Comparison of ENCODE assay signal across 13 cellular contexts in the genomic region with DNA sequence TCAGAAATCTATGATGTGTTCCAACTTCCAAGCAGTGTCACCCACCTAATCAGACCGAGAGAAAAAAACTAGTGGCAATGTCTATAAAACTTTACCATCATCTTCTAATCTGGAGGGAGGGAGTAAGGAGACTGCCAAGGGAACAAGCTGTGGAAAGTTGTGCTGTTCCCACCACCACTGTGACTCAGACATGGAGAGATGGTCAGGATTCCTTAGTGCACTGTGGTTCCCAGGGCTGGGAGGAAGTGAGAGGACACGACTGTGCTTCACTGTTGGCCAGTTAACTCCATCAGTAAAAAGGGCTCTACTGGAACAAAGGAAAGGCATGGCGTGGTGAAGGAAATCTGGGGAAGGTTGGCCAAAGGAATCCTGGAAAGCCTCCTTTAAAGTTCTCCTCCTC. TPM values are rescaled to one million over a fixed set of nuclear protein-coding genes. Genes with fewer than 3 reads are reported as not detected.
DNase-seq lines count a peak whose midpoint lies in the region; TF ChIP-seq lines count a peak whose summit lies in the region.
"Had no signal": no experiment of that assay in that cellular context is flagged by ENCODE, and none has a peak within 500 bp of the region (broad histone marks: within the 10 kb centered on the region; RNA-seq: fewer than 3 reads in every experiment).

No MANE protein-coding gene starts in this region.

- DNase-seq in ACHN (peak; percentile 8), HFF-Myc (ENCODE audit: extremely low read depth, low read depth) (peak; percentile 27), astrocyte of the hippocampus (ENCODE audit: low read depth, low spot score) (peak; percentile 91), islet precursor cell (peak; percentile 88), NAMALWA (ENCODE audit: low spot score) (no peak), SJCRH30 (no peak), NOMO-1 (lab: John Stamatoyannopoulos, UW; ENCODE audit: unreplicated experiment in 2 of 2) (no peak), H7 (no peak)
- DNase-seq: activated T-cell treated with anti-CD3 and anti-CD28 coated beads, Interleukin-2, amount 50 U/mL, for 4 hours; NCI-H1694; spleen; upper lobe of left lung had no signal

- H3K27me3 ChIP-seq in SJCRH30: no peaks in the 10 kb centered on the region
- H3K27me3 ChIP-seq in H7 (ENCODE audit: control insufficient read depth, insufficient read depth, low read length): no peaks in the 10 kb centered on the region
- H3K27me3 ChIP-seq: ascending aorta, spleen, upper lobe of left lung had no signal

- no peaks in the 10 kb centered on the region for H3K9me3 ChIP-seq in SJCRH30 (replicated peaks)
- H3K9me3 ChIP-seq: ascending aorta, spleen, upper lobe of left lung had no signal

- H3K27ac ChIP-seq in SJCRH30: no peak overlapping the region
- H3K27ac ChIP-seq: ascending aorta, spleen, upper lobe of left lung had no signal

- H3K4me3 ChIP-seq in HFF-Myc (replicated peaks; ENCODE audit: low read depth, low read length) (no peak overlapping the region), SJCRH30 (no peak overlapping the region), H7 (ENCODE audit: insufficient read depth, low read depth, low read length) (no peak overlapping the region)
- H3K4me3 ChIP-seq: ascending aorta, spleen, upper lobe of left lung had no signal

- H3K4me1 ChIP-seq in SJCRH30: no peaks in the 10 kb centered on the region
- H3K4me1 ChIP-seq: ascending aorta, upper lobe of left lung had no signal

- in situ Hi-C loops in ACHN (cut with HindIII; ENCODE audit: low pct_ligation_motif_present, low pct_unique_long_range_greater_than_20kb, low sequenced_read_pairs): no loop called here

- TF ChIP-seq CTCF in HFF-Myc (IDR thresholded peaks at IDR 0.05; ENCODE audit: low read depth, low read length, missing control alignments): no peak

- H3K36me3 ChIP-seq in SJCRH30: peaks cover 2% of the 10 kb centered on the region; the same call in 1 of the 2 replicates
- no peaks in the 10 kb centered on the region for H3K36me3 ChIP-seq in H7 (replicated peaks; ENCODE audit: control insufficient read depth, insufficient read depth, low read length)
- H3K36me3 ChIP-seq: upper lobe of left lung had no signal

RNA-seq across cellular contexts. Expression of a gene that starts 18.8 kb away (rescaled TPM):
- 0.10 and 0.13 TPM in 2 replicates for total RNA-seq in SJCRH30 (2014; rRNA removed; shearing (Covaris generic))
- not detected in 2 replicates for total RNA-seq in H7 (2014; rRNA removed; shearing (Covaris generic))

RNA-seq across cellular contexts. Expression of a gene that starts 38.9 kb away (rescaled TPM):
- total RNA-seq in SJCRH30 (2014; rRNA removed; shearing (Covaris generic)): 16.5 and 17.9 TPM in 2 replicates
- 8.7 and 11.0 TPM in 2 replicates for total RNA-seq in H7 (2014; rRNA removed; shearing (Covaris generic))

RNA-seq across cellular contexts. Expression of a gene that starts 42.4 kb away (rescaled TPM):
- total RNA-seq in SJCRH30 (2014; rRNA removed; shearing (Covaris generic)): 84.5 and 89.3 TPM in 2 replicates
- total RNA-seq in H7 (2014; rRNA removed; shearing (Covaris generic)): 53.0 and 58.9 TPM in 2 replicates

Comparison
In these comparisons a context has a peak if more than half of its experiments do, and no peak if none do; other contexts are left out.
1. DNase-seq: peak in ACHN (single experiment), HFF-Myc (single experiment), astrocyte of the hippocampus (single experiment) and islet precursor cell (single experiment); none in NAMALWA (single experiment), SJCRH30 (0 of 2), NOMO-1 (0 of 2) and H7 (single experiment).